Comparison of ENCODE assay signal across 21 cellular contexts in the genomic region with DNA sequence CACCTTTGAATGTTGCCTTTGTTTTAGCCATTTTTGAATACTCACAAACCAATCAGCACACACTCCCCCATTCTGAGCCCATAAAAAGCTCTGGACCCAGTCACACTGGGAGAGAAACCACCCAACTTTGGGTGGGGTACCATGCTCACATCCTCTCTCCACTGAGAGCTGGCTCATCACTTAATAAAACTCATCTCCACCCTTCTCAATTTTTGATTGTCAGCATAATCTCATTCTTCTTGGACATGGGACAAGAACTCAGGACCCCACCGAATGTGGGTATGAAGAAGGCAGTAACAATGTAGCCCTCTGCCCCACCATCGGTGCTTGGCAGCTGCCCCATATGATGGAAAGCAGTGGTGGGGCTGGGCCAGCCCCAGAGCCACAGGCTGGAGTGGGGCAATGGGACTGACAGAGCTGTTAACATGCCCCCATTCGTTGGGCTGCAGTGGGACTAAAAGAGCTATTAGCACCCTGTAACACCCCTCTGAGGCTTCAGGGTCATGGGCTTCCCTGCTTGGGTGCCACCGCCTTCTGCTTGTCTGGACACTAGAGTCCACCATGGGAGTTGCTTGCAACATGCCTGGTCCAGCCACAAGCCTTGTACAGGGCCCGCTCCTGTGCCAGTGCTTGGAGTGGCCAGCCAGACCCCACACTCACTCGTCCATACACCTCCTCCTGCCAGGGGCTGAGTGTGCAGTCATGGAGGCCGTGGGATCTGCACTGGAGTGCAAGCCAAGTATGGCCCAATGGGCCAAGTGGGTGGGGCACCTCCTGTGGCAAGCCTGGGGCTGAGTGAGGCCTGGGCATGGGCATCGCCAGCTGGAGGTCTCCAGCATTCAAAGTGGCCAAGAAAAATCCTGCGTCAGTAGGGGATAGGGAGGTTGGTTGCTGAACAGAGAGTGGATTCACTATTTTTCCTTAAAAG.
A peak's percentile ranks its signal among the peaks of the same experiment; 100 is the strongest.
DNase-seq lines count a peak whose midpoint lies in the region; ATAC-seq, FAIRE-seq and TF ChIP-seq lines count a peak whose summit lies in the region.
"Had no signal": no experiment of that assay in that cellular context is flagged by ENCODE, and none has a peak within 500 bp of the region (broad histone marks: within the 10 kb centered on the region; RNA-seq: fewer than 3 reads in every experiment).

No MANE protein-coding gene starts in this region.

- TF ChIP-seq POLR2A in A549 (IDR thresholded peaks at IDR 0.05; ENCODE audit: low read length): no peak
- TF ChIP-seq POLR2A in IMR-90 (IDR thresholded peaks at IDR 0.05; ENCODE audit: low read depth, low read length): no peak
- TF ChIP-seq POLR2A in HepG2 (IDR thresholded peaks at IDR 0.05; ENCODE audit: insufficient read depth in 1 of 2, low read depth in 2 of 2, low read length in 2 of 2): no peak

- H3K18ac ChIP-seq in IMR-90 (ENCODE audit: low read depth, low read length): no peak overlapping the region

- H3K4ac ChIP-seq in IMR-90 (ENCODE audit: low read depth, low read length): no peak overlapping the region

- no peak for FAIRE-seq in A549 (lab: Jason Lieb, UNC)
- FAIRE-seq in HepG2 (lab: Jason Lieb, UNC): no peak
- FAIRE-seq: GM12878 had no signal

- H2AFZ ChIP-seq in IMR-90 (replicated peaks; ENCODE audit: low read length, poor library complexity) (no peak overlapping the region), HepG2 (ENCODE audit: low read length) (no peak overlapping the region), PC-9 (no peak overlapping the region)

- no peaks in the 10 kb centered on the region for H3K27me3 Mint-ChIP-seq in osteocyte (ENCODE audit: unreplicated experiment)

- no peak overlapping the region for H3K56ac ChIP-seq in IMR-90 (ENCODE audit: extremely low read depth, insufficient read depth, low read length)

- dilution Hi-C loops in IMR-90 (cut with HindIII; ENCODE audit: low sequenced_read_pairs, unreplicated experiment): no loop called here

- ATAC-seq in A549 (no peak), IMR-90 (ENCODE audit: low read depth) (no peak), HepG2 (no peak)
- ATAC-seq: GM12878, HCT116 had no signal

- H3K4me3 ChIP-seq in A549 (no peak overlapping the region), IMR-90 (ENCODE audit: insufficient read depth, low read depth, low read length) (no peak overlapping the region), HepG2 (replicated peaks in 1 of 3; ENCODE audit: insufficient read depth in 1 of 3, low read depth in 2 of 3, low read length in 3 of 3) (no peak overlapping the region), PC-9 (no peak overlapping the region)
- H3K4me3 ChIP-seq: GM12878 had no signal

- BruUV-seq in IMR-90 (replicated peaks; lab: Mats Ljungman, UMichigan) (no TSS peak), HepG2 (replicated peaks; lab: Mats Ljungman, UMichigan) (no TSS peak), PC-9 (replicated peaks; lab: Mats Ljungman, UMichigan) (no TSS peak)

- H3K9me3 Mint-ChIP-seq in osteocyte (ENCODE audit: unreplicated experiment): peaks cover 13% of the 10 kb centered on the region

- H4K5ac ChIP-seq in IMR-90 (ENCODE audit: low read depth, low read length): no peak overlapping the region

- H2BK15ac ChIP-seq in IMR-90 (ENCODE audit: low read depth, low read length): no peak overlapping the region

- no peak overlapping the region for H2BK20ac ChIP-seq in IMR-90 (ENCODE audit: low read depth, low read length)

- H3K23ac ChIP-seq in IMR-90 (ENCODE audit: low read depth, low read length): no peak overlapping the region

- TF ChIP-seq CTCF in A549 (IDR thresholded peaks at IDR 0.05): no peak
- no peak for TF ChIP-seq CTCF in IMR-90 (conservative IDR thresholded peaks at IDR 0.05; ENCODE audit: low read depth, low read length)
- no peak for TF ChIP-seq CTCF in HepG2 (CRISPR knock-in tag; IDR thresholded peaks at IDR 0.05)
- TF ChIP-seq CTCF in osteocyte (IDR thresholded peaks at IDR 0.05): no peak
- no peak for TF ChIP-seq CTCF in PC-9 (conservative IDR thresholded peaks at IDR 0.05)

- no peak overlapping the region for H4K8ac ChIP-seq in IMR-90 (ENCODE audit: low read depth in 2 of 2, low read length in 2 of 2)

- H3K36me3 Mint-ChIP-seq in osteocyte (ENCODE audit: unreplicated experiment): no peaks in the 10 kb centered on the region
- H3K36me3 Mint-ChIP-seq: CD4-positive, CD25-positive, alpha-beta regulatory T cell; CD8-positive, alpha-beta memory T cell had no signal

- CTCF ChIA-PET in A549 (lab: Yijun Ruan, JAX): interaction anchor here (1.3 kb wide), 1 partner anchor 11 kb away, joined by 3 read pairs; no protein-coding TSS in a partner anchor
- CTCF ChIA-PET in IMR-90 (lab: Yijun Ruan, JAX): no interaction called here
- CTCF ChIA-PET in HepG2 (lab: Yijun Ruan, JAX; ENCODE audit: low intra/inter-chr PET ratio, low total read pairs): no interaction called here
- CTCF ChIA-PET in PC-9 (lab: Charles Lee): no interaction called here

- in situ Hi-C loops in IMR-90 (cut with MboI; ENCODE audit: low sequenced_read_pairs): no loop called here
- in situ Hi-C loops in HepG2 (cut with HindIII; ENCODE audit: extremely low pct_ligation_motif_present, low pct_unique_long_range_greater_than_20kb): no loop called here

- no peaks in the 10 kb centered on the region for H3K4me1 Mint-ChIP-seq in osteocyte (ENCODE audit: unreplicated experiment)
- H3K4me1 Mint-ChIP-seq: CD4-positive, CD25-positive, alpha-beta regulatory T cell; CD8-positive, alpha-beta memory T cell had no signal

- intact Hi-C loops in IMR-90 (cut with micrococcal nuclease) (no loop called here), HepG2 (cut with micrococcal nuclease; ENCODE audit: unreplicated experiment) (no loop called here), PC-9 (cut with micrococcal nuclease; ENCODE audit: unreplicated experiment) (no loop called here)

- H3K4me2 ChIP-seq in A549: no peak overlapping the region
- no peak overlapping the region for H3K4me2 ChIP-seq in IMR-90 (ENCODE audit: low read depth, low read length)
- no peak overlapping the region for H3K4me2 ChIP-seq in HepG2 (ENCODE audit: low read depth, low read length)
- no peak overlapping the region for H3K4me2 ChIP-seq in PC-9

- H3K14ac ChIP-seq in IMR-90 (replicated peaks; ENCODE audit: low read depth, low read length): no peak overlapping the region

- H2AK5ac ChIP-seq in IMR-90 (ENCODE audit: low read depth, low read length): no peak overlapping the region

- DNase-seq in A549 (ENCODE audit: low read depth in 1 of 2, low spot score in 1 of 2): no peak
- no peak for DNase-seq in IMR-90
- no peak for DNase-seq in HepG2 (ENCODE audit: low spot score)
- peak; percentile 73 for DNase-seq in osteocyte (ENCODE audit: extremely low spot score, unreplicated experiment)
- no peak for DNase-seq in NCI-H2081 (lab: John Stamatoyannopoulos, UW)
- no peak for DNase-seq in hepatic stellate cell (ENCODE audit: low spot score)
- DNase-seq in PC-9: no peak
- DNase-seq: ACHN; BE2C; C1 segment of cervical spinal cord; CD4-positive, CD25-positive, alpha-beta regulatory T cell; CD8-positive, alpha-beta memory T cell; COR-L47; DMS 273 treated with DMSO at 0.1 percent for 48 hours; DMS53; DND-41; EL; GOT3; H7 had no signal

- H3K79me2 ChIP-seq in HepG2 (ENCODE audit: insufficient read depth, low read length): no peaks in the 10 kb centered on the region
- H3K79me2 ChIP-seq in PC-9 (ENCODE audit: low read depth): no peaks in the 10 kb centered on the region

- POLR2A ChIA-PET in A549 (lab: Yijun Ruan, JAX) (no interaction called here), IMR-90 (lab: Charles Lee; ENCODE audit: unreplicated experiment) (no interaction called here), HepG2 (lab: Yijun Ruan, JAX) (no interaction called here), PC-9 (lab: Charles Lee; ENCODE audit: unreplicated experiment) (interaction anchor here (0.6 to 0.7 kb wide), 2 partner anchors 30 to 524 kb away, joined by 3 read pairs; no protein-coding TSS in a partner anchor)

- no peaks in the 10 kb centered on the region for H3K9me1 ChIP-seq in IMR-90 (ENCODE audit: insufficient read depth, low read length)

- H3K27me3 ChIP-seq in IMR-90 (ENCODE audit: control insufficient read depth, insufficient read depth, low read length) (no peaks in the 10 kb centered on the region), HepG2 (ENCODE audit: control insufficient read depth in 1 of 2, insufficient read depth in 2 of 2, low read length in 2 of 2) (peaks cover 0 to 1% of the 10 kb centered on the region in 2 experiments; a peak in 1 of 5 replicates), PC-9 (ENCODE audit: insufficient read depth, low read depth) (peaks cover 60% of the 10 kb centered on the region)
- H3K27me3 ChIP-seq: BE2C had no signal

- no peak overlapping the region for H2AK9ac ChIP-seq in IMR-90 (replicated peaks; ENCODE audit: low read depth, low read length, poor library complexity)

- H2BK5ac ChIP-seq in IMR-90 (ENCODE audit: low read depth, low read length, poor library complexity, severe bottlenecking): no peak overlapping the region

- no peaks in the 10 kb centered on the region for H3F3A ChIP-seq in PC-9 (ENCODE audit: insufficient read depth, low read depth)

- WGBS in A549 (ENCODE audit: missing lambda C conversion rate): 21% methylated on average over 5 of the region's 9 CpGs
- WGBS in IMR-90 (ENCODE audit: extremely low coverage in 2 of 2, insufficient read length in 1 of 2), 2 experiments: 20% methylated on average over 1 of the region's 9 CpGs; no CpG with 5 or more reads in 1 of the 2 experiments
- 0% methylated on average over 4 of the region's 9 CpGs for WGBS in HepG2 (ENCODE audit: low lambda C conversion rate)

- H3K4me3 Mint-ChIP-seq in osteocyte (ENCODE audit: unreplicated experiment): no peak overlapping the region
- H3K4me3 Mint-ChIP-seq: CD8-positive, alpha-beta memory T cell had no signal

- TF ChIP-seq RAD21 in A549 (conservative IDR thresholded peaks at IDR 0.05 in 1 of 2, IDR thresholded peaks at IDR 0.05 in 1 of 2): no peak
- no peak for TF ChIP-seq RAD21 in IMR-90 (IDR thresholded peaks at IDR 0.05; ENCODE audit: low read length)
- no peak for TF ChIP-seq RAD21 in HepG2 (CRISPR knock-in tag; IDR thresholded peaks at IDR 0.05)

- H3K4me1 ChIP-seq in A549 (no peaks in the 10 kb centered on the region), IMR-90 (ENCODE audit: control insufficient read depth, insufficient read depth, low read length) (no peaks in the 10 kb centered on the region), HepG2 (ENCODE audit: insufficient read depth, low read length) (no peaks in the 10 kb centered on the region), PC-9 (replicated peaks; ENCODE audit: insufficient read depth) (no peaks in the 10 kb centered on the region)
- H3K4me1 ChIP-seq: BE2C had no signal

- no peak overlapping the region for H4K91ac ChIP-seq in IMR-90 (ENCODE audit: insufficient read depth, low read depth, low read length)

- H3K79me1 ChIP-seq in IMR-90 (ENCODE audit: low read depth in 1 of 2, low read length in 2 of 2): no peaks in the 10 kb centered on the region

- no peak overlapping the region for H3K9ac ChIP-seq in IMR-90 (ENCODE audit: low read depth, low read length)
- no peak overlapping the region for H3K9ac ChIP-seq in HepG2 (ENCODE audit: insufficient read depth, low read depth, low read length)

- TF ChIP-seq EP300 in A549 (IDR thresholded peaks at IDR 0.05): no peak
- TF ChIP-seq EP300 in HepG2 (IDR thresholded peaks at IDR 0.05; ENCODE audit: low read depth in 2 of 2, low read length in 2 of 2): no peak
- no peak for TF ChIP-seq EP300 in HepG2 (CRISPR knock-in tag; IDR thresholded peaks at IDR 0.05; ENCODE audit: borderline replicate concordance)

- H3K9me2 ChIP-seq in PC-9 (ENCODE audit: insufficient read depth): no peaks in the 10 kb centered on the region

- H2BK120ac ChIP-seq in IMR-90 (ENCODE audit: low read depth, low read length): no peak overlapping the region

- H3K36me3 ChIP-seq in IMR-90 (ENCODE audit: control insufficient read depth, insufficient read depth, low read length) (no peaks in the 10 kb centered on the region), HepG2 (replicated peaks in 1 of 2; ENCODE audit: control insufficient read depth in 1 of 2, insufficient read depth in 2 of 2, low read length in 2 of 2) (no peaks in the 10 kb centered on the region), PC-9 (ENCODE audit: low read depth) (no peaks in the 10 kb centered on the region)
- H3K36me3 ChIP-seq: BE2C had no signal

- no peak overlapping the region for H3K27ac Mint-ChIP-seq in osteocyte (ENCODE audit: unreplicated experiment)
- H3K27ac Mint-ChIP-seq: CD4-positive, CD25-positive, alpha-beta regulatory T cell had no signal

- no peaks in the 10 kb centered on the region; the same call in 2 of the 3 replicates for H3K9me3 ChIP-seq in A549
- peaks cover 3% of the 10 kb centered on the region; the same call in 1 of the 2 replicates for H3K9me3 ChIP-seq in IMR-90 (ENCODE audit: control insufficient read depth, insufficient read depth, low read length)
- peaks cover 7% of the 10 kb centered on the region for H3K9me3 ChIP-seq in HepG2 (ENCODE audit: low read length)
- no peaks in the 10 kb centered on the region for H3K9me3 ChIP-seq in PC-9 (ENCODE audit: insufficient read depth, low read depth)
- H3K9me3 ChIP-seq: BE2C had no signal

- H4K20me1 ChIP-seq in IMR-90 (ENCODE audit: insufficient read depth, low read length) (no peaks in the 10 kb centered on the region), HepG2 (ENCODE audit: insufficient read depth, low read length) (no peaks in the 10 kb centered on the region), PC-9 (ENCODE audit: insufficient read depth) (no peaks in the 10 kb centered on the region)

- H3K27ac ChIP-seq in A549 (no peak overlapping the region), IMR-90 (ENCODE audit: insufficient read depth, low read length) (no peak overlapping the region), HepG2 (ENCODE audit: extremely low read length, insufficient read depth, low read length) (no peak overlapping the region), PC-9 (no peak overlapping the region)
